In genomic region chr4:7196283-7196651, GRCh38 we compare ENCODE assay signal across 1 cellular context.
TF ChIP-seq lines count a peak whose summit lies in the region.

No MANE protein-coding gene starts in this region.

TF ChIP-seq in GM23338, 12 proteins besides CTCF, POLR2A, EP300 and RAD21:
- TF ChIP-seq REST (IDR thresholded peaks at IDR 0.05; ENCODE audit: unreplicated experiment): no peak
- no peak for TF ChIP-seq EZH2 (IDR thresholded peaks at IDR 0.05; ENCODE audit: low read depth, unreplicated experiment)
- no peak for TF ChIP-seq STAT1 (IDR thresholded peaks at IDR 0.05; ENCODE audit: unreplicated experiment)
- no peak for TF ChIP-seq ZNF331 (CRISPR knock-in tag; IDR thresholded peaks at IDR 0.05; ENCODE audit: low read depth)
- TF ChIP-seq CREB1 (CRISPR knock-in tag; IDR thresholded peaks at IDR 0.05; ENCODE audit: low read depth): no peak
- TF ChIP-seq POLR2AphosphoS5 (IDR thresholded peaks at IDR 0.05; ENCODE audit: low read depth): no peak
- TF ChIP-seq ZNF114 (CRISPR knock-in tag; IDR thresholded peaks at IDR 0.05): no peak
- TF ChIP-seq NANOG (IDR thresholded peaks at IDR 0.05; ENCODE audit: borderline replicate concordance): no peak
- TF ChIP-seq JUNB (IDR thresholded peaks at IDR 0.05; ENCODE audit: unreplicated experiment): no peak
- TF ChIP-seq ZNF462 (CRISPR knock-in tag; IDR thresholded peaks at IDR 0.05): no peak
- TF ChIP-seq ETS1 (IDR thresholded peaks at IDR 0.05): no peak
- no peak for TF ChIP-seq EZH2phosphoT487 (IDR thresholded peaks at IDR 0.05; ENCODE audit: unreplicated experiment)
